ENCODE assay signal across 24 cellular contexts in the genomic region with DNA sequence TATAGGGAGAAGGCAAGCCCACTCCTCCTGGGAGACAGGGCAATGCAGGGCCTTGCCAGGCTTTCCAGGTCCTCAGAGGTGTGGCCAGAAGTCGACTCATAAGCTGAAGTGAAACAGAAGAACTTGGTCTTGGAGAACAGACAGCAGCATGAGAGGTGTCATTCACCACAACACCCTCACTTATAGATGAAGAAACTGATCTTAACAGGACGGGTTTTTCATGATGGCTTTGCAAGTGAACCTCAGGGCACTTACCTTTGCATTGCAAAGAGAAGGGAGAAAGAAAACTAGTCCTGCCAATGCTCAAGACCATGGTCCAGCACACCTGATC.
DNase-seq lines count a peak whose midpoint lies in the region; ATAC-seq, FAIRE-seq and TF ChIP-seq lines count a peak whose summit lies in the region.
"Had no signal": no experiment of that assay in that cellular context is flagged by ENCODE, and none has a peak within 500 bp of the region (broad histone marks: within the 10 kb centered on the region; RNA-seq: fewer than 3 reads in every experiment).

No MANE protein-coding gene starts in this region.

- H3K18ac ChIP-seq in H1 (ENCODE audit: extremely low read depth, low read length), result no peak overlapping the region
- H3K18ac ChIP-seq in neuronal stem cell (ENCODE audit: low read length), result peak overlapping the region; percentile 15

- H3K36me3 ChIP-seq in SJCRH30 (no peaks in the 10 kb centered on the region), H1 (ENCODE audit: control insufficient read depth in 2 of 4, insufficient read depth in 4 of 4, low read length in 3 of 4) (no peaks in the 10 kb centered on the region), neuronal stem cell (replicated peaks in 1 of 2; ENCODE audit: control insufficient read depth in 2 of 2, insufficient read depth in 2 of 2, low read length in 2 of 2) (peaks cover 0 to 1% of the 10 kb centered on the region in 2 donors)
- H3K36me3 ChIP-seq: BE2C, BLaER1 had no signal

- H3K27ac ChIP-seq in SJCRH30 (peak overlapping the region; percentile 7; the same call in 1 of the 2 replicates), H1 (ENCODE audit: low read depth, low read length) (no peak overlapping the region), neuronal stem cell (replicated peaks; ENCODE audit: low read length) (no peak overlapping the region)
- H3K27ac ChIP-seq: BLaER1 had no signal

- H3K9me3 ChIP-seq in SJCRH30 (replicated peaks) (no peaks in the 10 kb centered on the region), H1 (ENCODE audit: insufficient read depth in 2 of 2, low read depth in 1 of 2, low read length in 1 of 2) (no peaks in the 10 kb centered on the region), neuronal stem cell (replicated peaks in 1 of 2; ENCODE audit: control insufficient read depth in 2 of 2, insufficient read depth in 1 of 2, low read depth in 1 of 2, low read length in 2 of 2) (no peaks in the 10 kb centered on the region)
- H3K9me3 ChIP-seq: BE2C, BLaER1 had no signal

- no peak overlapping the region for H3K27ac Mint-ChIP-seq in activated T-cell treated with anti-CD3 and anti-CD28 coated beads, Interleukin-2, amount 50 U/mL, for 72 hours
- H3K27ac Mint-ChIP-seq: CD14-positive monocyte; CD4-positive, alpha-beta memory T cell; CD4-positive, CD25-positive, alpha-beta regulatory T cell; CD8-positive, alpha-beta memory T cell had no signal

- H3K79me1 ChIP-seq in H1 (ENCODE audit: low read depth, low read length) (no peaks in the 10 kb centered on the region), neuronal stem cell (ENCODE audit: low read depth, low read length) (no peaks in the 10 kb centered on the region)

- FAIRE-seq in H1 (lab: Jason Lieb, UNC), result no peak
- FAIRE-seq in D721Med (lab: Jason Lieb, UNC), result no peak
- FAIRE-seq: A204.1, G401.6, GM12891, GM19239 had no signal

- H3K79me2 ChIP-seq in H1 (ENCODE audit: control insufficient read depth in 1 of 2, insufficient read depth in 2 of 2, low read length in 2 of 2), result no peaks in the 10 kb centered on the region

- 88% methylated on average over 2 of the region's 2 CpGs; no CpG with 5 or more reads in 1 of the 2 experiments for WGBS in H1 (ENCODE audit: extremely low coverage in 1 of 2, insufficient coverage in 1 of 2, insufficient read length in 1 of 2, insufficient replicate concordance in 2 of 2, low coverage in 1 of 2, low lambda C conversion rate in 2 of 2, missing lambda C conversion rate in 1 of 2), 2 experiments
- WGBS in neuronal stem cell (ENCODE audit: extremely low coverage in 2 of 2, insufficient read length in 2 of 2, insufficient replicate concordance in 1 of 2), 2 donors, result no CpG with 5 or more reads among the region's 2 CpGs

- H3K9me3 Mint-ChIP-seq in activated T-cell treated with anti-CD3 and anti-CD28 coated beads, Interleukin-2, amount 50 U/mL, for 72 hours, result no peaks in the 10 kb centered on the region
- H3K9me3 Mint-ChIP-seq: CD14-positive monocyte; CD4-positive, alpha-beta memory T cell; CD4-positive, CD25-positive, alpha-beta regulatory T cell had no signal

- H3K23ac ChIP-seq in H1 (ENCODE audit: insufficient read length) (no peak overlapping the region), neuronal stem cell (ENCODE audit: low read depth, low read length, poor library complexity) (no peak overlapping the region)

- no peak overlapping the region for H3K4me3 ChIP-seq in SJCRH30
- H3K4me3 ChIP-seq in H1 (ENCODE audit: extremely low read depth in 1 of 4, insufficient read depth in 2 of 4, low read depth in 3 of 4, low read length in 4 of 4), result no peak overlapping the region
- no peak overlapping the region for H3K4me3 ChIP-seq in neuronal stem cell (ENCODE audit: low read length in 2 of 2)
- H3K4me3 ChIP-seq: BLaER1 had no signal

- DNase-seq in activated T-cell treated with anti-CD3 and anti-CD28 coated beads, Interleukin-2, amount 50 U/mL, for 72 hours, result peak in 1 of 2 donors; percentile 3
- no peak for DNase-seq in activated T-cell treated with anti-CD3 and anti-CD28 coated beads, Interleukin-2, amount 50 U/mL, for 48 hours
- DNase-seq in SJCRH30, result no peak
- DNase-seq in H1 (ENCODE audit: low read depth in 1 of 2, low spot score in 2 of 2), result no peak
- DNase-seq in neuronal stem cell (ENCODE audit: low spot score), result no peak
- DNase-seq in D721Med (ENCODE audit: insufficient read length, low spot score), result no peak
- DNase-seq in NCI-H748 (lab: John Stamatoyannopoulos, UW; ENCODE audit: unreplicated experiment), result no peak
- DNase-seq in HUDEP-2 (lab: John Stamatoyannopoulos, UW; ENCODE audit: unreplicated experiment in 76 of 76), result no peak
- DNase-seq: 8988T; ACHN; BE2C; C1 segment of cervical spinal cord; CD4-positive, alpha-beta memory T cell; CD4-positive, CD25-positive, alpha-beta regulatory T cell; CD8-positive, alpha-beta memory T cell; COR-L47; DMS79 treated with DMSO at 0.1 percent for 48 hours; GF-D8 had no signal

- H4K91ac ChIP-seq in H1 (replicated peaks; ENCODE audit: insufficient read length, low read length) (no peak overlapping the region), neuronal stem cell (ENCODE audit: low read depth, low read length, poor library complexity) (no peak overlapping the region)

- TF ChIP-seq POLR2A in H1 (IDR thresholded peaks at IDR 0.05; ENCODE audit: control extremely low read depth in 1 of 2, low read depth in 2 of 2, low read length in 2 of 2), result no peak

- no peaks in the 10 kb centered on the region for H4K20me1 ChIP-seq in H1 (replicated peaks in 1 of 2; ENCODE audit: control insufficient read depth in 1 of 2, insufficient read depth in 2 of 2, low read length in 2 of 2)
- H4K20me1 ChIP-seq: BLaER1 had no signal

- no peak overlapping the region for H4K5ac ChIP-seq in H1 (ENCODE audit: insufficient read length, low read depth, low read length)

- peak; percentile 21 to 67 for ATAC-seq in activated T-cell treated with anti-CD3 and anti-CD28 coated beads, Interleukin-2, amount 50 U/mL, for 72 hours (replicated peaks in 1 of 2)

- H3K27me3 ChIP-seq in SJCRH30 (no peaks in the 10 kb centered on the region), H1 (replicated peaks in 1 of 4; ENCODE audit: control insufficient read depth in 3 of 4, extremely low read depth in 1 of 4, insufficient read depth in 3 of 4, low read length in 3 of 4) (no peaks in the 10 kb centered on the region), neuronal stem cell (ENCODE audit: control insufficient read depth in 3 of 3, insufficient read depth in 3 of 3, low read depth in 1 of 3, low read length in 3 of 3) (no peaks in the 10 kb centered on the region)
- H3K27me3 ChIP-seq: BE2C, BLaER1 had no signal

- TF ChIP-seq EP300 in H1 (IDR thresholded peaks at IDR 0.05; ENCODE audit: borderline replicate concordance in 1 of 2, low read depth in 2 of 2, low read length in 2 of 2), result no peak

- POLR2A ChIA-PET in H1 (lab: Charles Lee; ENCODE audit: partially characterized antibody), result no interaction called here

- peaks cover 2% of the 10 kb centered on the region; the same call in 1 of the 2 replicates for H3K23me2 ChIP-seq in H1 (ENCODE audit: low read depth, low read length)

- H3K4me3 Mint-ChIP-seq in activated T-cell treated with anti-CD3 and anti-CD28 coated beads, Interleukin-2, amount 50 U/mL, for 72 hours, result no peak overlapping the region
- H3K4me3 Mint-ChIP-seq: CD14-positive monocyte; CD4-positive, alpha-beta memory T cell; CD4-positive, CD25-positive, alpha-beta regulatory T cell; CD8-positive, alpha-beta memory T cell had no signal

- no peak overlapping the region for H3K4me2 ChIP-seq in H1 (ENCODE audit: insufficient read depth in 1 of 2, low read depth in 2 of 2, low read length in 2 of 2)
- no peak overlapping the region for H3K4me2 ChIP-seq in neuronal stem cell (ENCODE audit: insufficient read depth, low read length, poor library complexity, severe bottlenecking)
- H3K4me2 ChIP-seq: BLaER1 had no signal

- no peak overlapping the region for H2AFZ ChIP-seq in H1 (ENCODE audit: low read length)
- H2AFZ ChIP-seq in neuronal stem cell (ENCODE audit: low read length), result no peak overlapping the region

- no peak overlapping the region for H2BK12ac ChIP-seq in H1 (ENCODE audit: low read depth, low read length)
- H2BK12ac ChIP-seq in neuronal stem cell (ENCODE audit: low read length), result no peak overlapping the region

- H4K8ac ChIP-seq in H1 (ENCODE audit: extremely low read depth, insufficient read depth, low read length) (peak overlapping the region; percentile 77; the same call in 1 of the 2 replicates), neuronal stem cell (ENCODE audit: low read depth, low read length) (no peak overlapping the region)

- TF ChIP-seq RAD21 in H1 (IDR thresholded peaks at IDR 0.05 in 1 of 2, conservative IDR thresholded peaks at IDR 0.05 in 1 of 2; ENCODE audit: low read depth in 2 of 2, low read length in 2 of 2), result no peak

- no peak overlapping the region for H2BK20ac ChIP-seq in H1 (ENCODE audit: low read length)

- H3K27me3 Mint-ChIP-seq in activated T-cell treated with anti-CD3 and anti-CD28 coated beads, Interleukin-2, amount 50 U/mL, for 72 hours (ENCODE audit: low read depth), result peaks cover 31% of the 10 kb centered on the region
- H3K27me3 Mint-ChIP-seq: CD4-positive, CD25-positive, alpha-beta regulatory T cell; CD8-positive, alpha-beta memory T cell had no signal

- no peak overlapping the region for H3K14ac ChIP-seq in H1 (ENCODE audit: insufficient read length)
- peak overlapping the region; percentile 43 for H3K14ac ChIP-seq in neuronal stem cell (ENCODE audit: low read length)

- H3K9ac ChIP-seq in H1 (replicated peaks in 1 of 4; ENCODE audit: extremely low read depth in 1 of 4, low read depth in 3 of 4, low read length in 3 of 4) (no peak overlapping the region), neuronal stem cell (ENCODE audit: low read depth, low read length, poor library complexity) (no peak overlapping the region)
- H3K9ac ChIP-seq: BLaER1 had no signal

- peaks cover 15% of the 10 kb centered on the region for H3K4me1 Mint-ChIP-seq in activated T-cell treated with anti-CD3 and anti-CD28 coated beads, Interleukin-2, amount 50 U/mL, for 72 hours (ENCODE audit: low read depth)
- H3K4me1 Mint-ChIP-seq: CD14-positive monocyte; CD4-positive, alpha-beta memory T cell; CD4-positive, CD25-positive, alpha-beta regulatory T cell; CD8-positive, alpha-beta memory T cell had no signal

- TF ChIP-seq CTCF in H1 (IDR thresholded peaks at IDR 0.05; ENCODE audit: control extremely low read depth in 1 of 3, insufficient read depth in 1 of 3, low read depth in 1 of 3, low read length in 3 of 3) (no peak), D721Med (IDR thresholded peaks at IDR 0.05; ENCODE audit: insufficient read depth, missing control alignments) (no peak)

- H2BK120ac ChIP-seq in H1 (replicated peaks; ENCODE audit: low read depth, low read length) (no peak overlapping the region), neuronal stem cell (ENCODE audit: low read depth, low read length) (no peak overlapping the region)

- H3K4ac ChIP-seq in H1 (replicated peaks; ENCODE audit: insufficient read length, low read depth, low read length), result no peak overlapping the region
- no peak overlapping the region for H3K4ac ChIP-seq in neuronal stem cell (ENCODE audit: low read length)

- H2BK5ac ChIP-seq in H1 (ENCODE audit: low read depth, low read length), result no peak overlapping the region
- H2BK5ac ChIP-seq in neuronal stem cell (ENCODE audit: low read length), result no peak overlapping the region

- H3K4me1 ChIP-seq in SJCRH30 (peaks cover 14% of the 10 kb centered on the region; the same call in 1 of the 2 replicates), H1 (replicated peaks in 1 of 4; ENCODE audit: control insufficient read depth in 3 of 4, insufficient read depth in 4 of 4, low read length in 3 of 4) (no peaks in the 10 kb centered on the region), neuronal stem cell (ENCODE audit: control insufficient read depth in 2 of 2, insufficient read depth in 1 of 2, low read depth in 1 of 2, low read length in 2 of 2) (peaks cover 0 to 6% of the 10 kb centered on the region in 2 donors)
- H3K4me1 ChIP-seq: BE2C, BLaER1 had no signal

- H3K36me3 Mint-ChIP-seq in activated T-cell treated with anti-CD3 and anti-CD28 coated beads, Interleukin-2, amount 50 U/mL, for 72 hours (ENCODE audit: insufficient read depth in 2 of 2), result no peaks in the 10 kb centered on the region
- H3K36me3 Mint-ChIP-seq: CD14-positive monocyte; CD4-positive, alpha-beta memory T cell; CD4-positive, CD25-positive, alpha-beta regulatory T cell; CD8-positive, alpha-beta memory T cell had no signal

- CTCF ChIA-PET in H1 (lab: Charles Lee; ENCODE audit: partially characterized antibody), result interaction anchor here (1.1 kb wide), 2 partner anchors 21 to 37 kb away, joined by 3 read pairs; no protein-coding TSS in a partner anchor

- H2BK15ac ChIP-seq in H1 (ENCODE audit: low read length), result no peak overlapping the region
- no peak overlapping the region for H2BK15ac ChIP-seq in neuronal stem cell (ENCODE audit: low read length)

- H2AK5ac ChIP-seq in H1 (ENCODE audit: low read depth, low read length) (no peak overlapping the region), neuronal stem cell (ENCODE audit: low read depth, low read length) (no peak overlapping the region)

- no peak overlapping the region for H3K56ac ChIP-seq in H1 (replicated peaks; ENCODE audit: insufficient read length, low read depth, low read length)
